21 cellular contexts compared by ENCODE assay signal in the genomic region with DNA sequence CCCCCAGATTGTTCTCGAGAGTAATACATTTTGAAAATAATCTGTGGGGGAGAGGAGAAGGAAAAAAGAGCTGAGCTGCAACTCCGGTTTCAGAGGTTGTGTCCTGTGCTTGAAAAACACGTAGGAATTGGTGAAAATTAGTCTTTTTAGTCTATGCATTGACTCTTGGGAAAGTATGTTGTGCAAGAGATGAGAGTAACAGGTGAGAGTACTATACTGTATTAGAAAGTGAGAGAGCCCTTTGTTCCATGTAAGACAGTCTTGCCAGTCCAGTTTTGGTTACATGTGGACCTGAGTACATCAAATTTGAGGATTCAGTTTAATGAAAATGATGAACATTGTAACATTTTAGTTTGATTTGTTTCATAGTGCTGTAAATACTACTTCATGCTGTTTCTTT. TPM values are rescaled to one million over a fixed set of nuclear protein-coding genes. Genes with fewer than 3 reads are reported as not detected.
DNase-seq lines count a peak whose midpoint lies in the region; ATAC-seq and TF ChIP-seq lines count a peak whose summit lies in the region.
"Had no signal": no experiment of that assay in that cellular context is flagged by ENCODE, and none has a peak within 500 bp of the region (broad histone marks: within the 10 kb centered on the region; RNA-seq: fewer than 3 reads in every experiment).

No MANE protein-coding gene starts in this region.

- no peak overlapping the region for H2AFZ ChIP-seq in trophoblast cell (ENCODE audit: insufficient read depth, low read length, poor library complexity)
- H2AFZ ChIP-seq in H9 (ENCODE audit: low read length), result no peak overlapping the region

- H3K79me1 ChIP-seq in trophoblast cell (ENCODE audit: low read length), result no peaks in the 10 kb centered on the region
- H3K79me1 ChIP-seq in H9 (ENCODE audit: insufficient read depth, low read depth, low read length, poor library complexity, severe bottlenecking), result peaks cover 3% of the 10 kb centered on the region

- POLR2A ChIA-PET in Panc1 (lab: Charles Lee), result no interaction called here

- peaks cover 7% of the 10 kb centered on the region for H3K36me3 Mint-ChIP-seq in activated naive CD8-positive, alpha-beta T cell
- H3K36me3 Mint-ChIP-seq in activated naive CD8-positive, alpha-beta T cell treated with anti-CD3 and anti-CD28 coated beads for 36 hours, result peaks cover 25% of the 10 kb centered on the region
- H3K36me3 Mint-ChIP-seq in glutamatergic neuron (ENCODE audit: unreplicated experiment) (no peaks in the 10 kb centered on the region), H9 (ENCODE audit: insufficient read depth in 1 of 3, low read depth in 3 of 3) (peaks cover 28 to 33% (median 30%) of the 10 kb centered on the region in 3 experiments)

- H3K9ac ChIP-seq in trophoblast cell (ENCODE audit: low read length) (no peak overlapping the region), H9 (ENCODE audit: extremely low read depth, insufficient read length, low read length) (no peak overlapping the region)

- H3K27me3 ChIP-seq in Panc1 (ENCODE audit: control insufficient read depth, insufficient read depth, low read length), result no peaks in the 10 kb centered on the region
- H3K27me3 ChIP-seq in trophoblast cell (ENCODE audit: insufficient read depth, low read length), result no peaks in the 10 kb centered on the region
- H3K27me3 ChIP-seq in H9 (ENCODE audit: insufficient read depth, low read length), result no peaks in the 10 kb centered on the region
- H3K27me3 ChIP-seq: BE2C, Peyer's patch had no signal

- H3K4ac ChIP-seq in trophoblast cell (ENCODE audit: low read depth, low read length) (peak overlapping the region; percentile 55), H9 (ENCODE audit: low read depth, low read length) (no peak overlapping the region)

- H2BK5ac ChIP-seq in trophoblast cell (ENCODE audit: low read depth, low read length, poor library complexity) (no peak overlapping the region), H9 (ENCODE audit: insufficient read length, low read length) (no peak overlapping the region)

- H3K14ac ChIP-seq in trophoblast cell (ENCODE audit: low read length) (no peak overlapping the region), H9 (ENCODE audit: insufficient read depth, low read length) (no peak overlapping the region)

- no peak overlapping the region for H3T11ph ChIP-seq in H9 (ENCODE audit: low read length)

- no peak overlapping the region for H4K5ac ChIP-seq in H9 (ENCODE audit: insufficient read length, low read depth, low read length)

- H3K27ac ChIP-seq in Panc1 (ENCODE audit: low read length) (no peak overlapping the region), trophoblast cell (ENCODE audit: low read depth, low read length) (no peak overlapping the region), H9 (ENCODE audit: insufficient read length, low read depth, low read length) (no peak overlapping the region)
- H3K27ac ChIP-seq: Peyer's patch had no signal

- no peak for ATAC-seq in Panc1
- ATAC-seq: Right ventricle myocardium inferior had no signal

- H3K4me1 ChIP-seq in Panc1 (ENCODE audit: control insufficient read depth, insufficient read depth, low read length) (no peaks in the 10 kb centered on the region), trophoblast cell (ENCODE audit: control insufficient read depth in 1 of 2, insufficient read depth in 2 of 2, low read length in 2 of 2) (no peaks in the 10 kb centered on the region), H9 (ENCODE audit: insufficient read depth, low read length) (no peaks in the 10 kb centered on the region)
- H3K4me1 ChIP-seq: BE2C had no signal

- no peaks in the 10 kb centered on the region for H3K9me3 Mint-ChIP-seq in activated naive CD8-positive, alpha-beta T cell (ENCODE audit: low read depth)
- no peaks in the 10 kb centered on the region for H3K9me3 Mint-ChIP-seq in activated naive CD8-positive, alpha-beta T cell treated with anti-CD3 and anti-CD28 coated beads for 36 hours
- H3K9me3 Mint-ChIP-seq in glutamatergic neuron (ENCODE audit: unreplicated experiment), result peaks cover 9% of the 10 kb centered on the region
- peaks cover 14 to 19% of the 10 kb centered on the region in 2 experiments for H3K9me3 Mint-ChIP-seq in H9
- H3K9me3 Mint-ChIP-seq: CD4-positive, alpha-beta memory T cell had no signal

- no peaks in the 10 kb centered on the region for H4K20me1 ChIP-seq in H9 (ENCODE audit: control insufficient read depth, insufficient read depth, insufficient read length)

- no peak overlapping the region for H3K56ac ChIP-seq in H9 (ENCODE audit: insufficient read length, low read depth, low read length)

- H2BK15ac ChIP-seq in H9 (ENCODE audit: low read depth, low read length), result no peak overlapping the region

- DNase-seq in activated naive CD8-positive, alpha-beta T cell treated with anti-CD3 and anti-CD28 coated beads for 36 hours, result no peak
- DNase-seq in Panc1 (ENCODE audit: low read depth, low spot score), result no peak
- no peak for DNase-seq in glutamatergic neuron
- DNase-seq in trophoblast cell, result peak in 1 of 2 donors; percentile 17
- no peak for DNase-seq in cerebellum (ENCODE audit: low spot score)
- no peak for DNase-seq in DMS53 (lab: John Stamatoyannopoulos, UW)
- DNase-seq in H9, result no peak
- DNase-seq: BE2C; CD4-positive, alpha-beta memory T cell; DND-41; MM.1S; NCI-H1092; NCI-H146; NCI-H2029 treated with DMSO at 0.1 percent for 48 hours; NCI-H2171 treated with DMSO at 0.1 percent for 48 hours; NCI-H446; NCI-H526 treated with DMSO at 0.1 percent for 48 hours; Peyer's patch had no signal

- in situ Hi-C loops in Panc1 (cut with HindIII; ENCODE audit: low pct_unique_long_range_greater_than_20kb, low sequenced_read_pairs), result no loop called here

- no peak overlapping the region for H4K12ac ChIP-seq in trophoblast cell (ENCODE audit: low read depth, low read length)

- H4K91ac ChIP-seq in trophoblast cell (ENCODE audit: low read depth, low read length), result no peak overlapping the region
- H4K91ac ChIP-seq in H9 (ENCODE audit: insufficient read length, low read depth, low read length), result no peak overlapping the region

- no peak overlapping the region for H3K4me3 Mint-ChIP-seq in activated naive CD8-positive, alpha-beta T cell
- H3K4me3 Mint-ChIP-seq in activated naive CD8-positive, alpha-beta T cell treated with anti-CD3 and anti-CD28 coated beads for 36 hours, result no peak overlapping the region
- H3K4me3 Mint-ChIP-seq in glutamatergic neuron (ENCODE audit: unreplicated experiment), result no peak overlapping the region
- no peak overlapping the region for H3K4me3 Mint-ChIP-seq in H9

- no peak for TF ChIP-seq CTCF in Panc1 (IDR thresholded peaks at IDR 0.05)
- TF ChIP-seq CTCF in glutamatergic neuron (IDR thresholded peaks at IDR 0.05; ENCODE audit: partially characterized antibody, unreplicated experiment), result no peak
- TF ChIP-seq CTCF in H9 (conservative IDR thresholded peaks at IDR 0.05), result no peak

- TSS peak; percentile 8 for BruUV-seq in Panc1 (replicated peaks; lab: Mats Ljungman, UMichigan)

- H3K4me3 ChIP-seq in Panc1 (ENCODE audit: low read depth in 2 of 2, low read length in 2 of 2) (no peak overlapping the region), trophoblast cell (ENCODE audit: low read depth, low read length) (no peak overlapping the region)
- H3K4me3 ChIP-seq: HAP-1, Peyer's patch had no signal

- H3K9me3 ChIP-seq in Panc1 (ENCODE audit: control insufficient read depth, insufficient read depth, low read depth, low read length) (no peaks in the 10 kb centered on the region), trophoblast cell (ENCODE audit: insufficient read depth, low read depth, low read length) (no peaks in the 10 kb centered on the region), H9 (ENCODE audit: control insufficient read depth, low read depth, low read length) (no peaks in the 10 kb centered on the region)
- H3K9me3 ChIP-seq: BE2C, HAP-1, Peyer's patch had no signal

- no CpG with 5 or more reads among the region's 3 CpGs for WGBS in trophoblast cell (ENCODE audit: extremely low coverage, insufficient coverage, insufficient read length)
- no CpG with 5 or more reads among the region's 3 CpGs for WGBS in H9 (ENCODE audit: extremely low coverage, insufficient read length, low lambda C conversion rate)

- CTCF ChIA-PET in Panc1 (lab: Charles Lee), result no interaction called here

- no peak overlapping the region for H2AK5ac ChIP-seq in trophoblast cell (ENCODE audit: low read length)
- no peak overlapping the region for H2AK5ac ChIP-seq in H9 (ENCODE audit: insufficient read length, low read length)

- H2BK120ac ChIP-seq in trophoblast cell (ENCODE audit: insufficient read depth, low read length, poor library complexity), result no peak overlapping the region
- no peak overlapping the region for H2BK120ac ChIP-seq in H9 (ENCODE audit: low read depth, low read length, poor library complexity, severe bottlenecking)

- H3K79me2 ChIP-seq in trophoblast cell (ENCODE audit: control insufficient read depth, insufficient read depth, low read length, poor library complexity), result peaks cover 5% of the 10 kb centered on the region
- H3K79me2 ChIP-seq in H9 (ENCODE audit: insufficient read depth, low read length), result peaks cover 13% of the 10 kb centered on the region; the same call in 1 of the 2 replicates

- no peaks in the 10 kb centered on the region for H3K27me3 Mint-ChIP-seq in activated naive CD8-positive, alpha-beta T cell
- H3K27me3 Mint-ChIP-seq in activated naive CD8-positive, alpha-beta T cell treated with anti-CD3 and anti-CD28 coated beads for 36 hours, result no peaks in the 10 kb centered on the region
- H3K27me3 Mint-ChIP-seq in glutamatergic neuron (ENCODE audit: unreplicated experiment) (peaks cover 3% of the 10 kb centered on the region), H9 (ENCODE audit: low read depth) (no peaks in the 10 kb centered on the region)

- no peaks in the 10 kb centered on the region for H3K23me2 ChIP-seq in H9 (ENCODE audit: insufficient read length, low read depth, low read length, poor library complexity, severe bottlenecking)

- H3K4me2 ChIP-seq in trophoblast cell (ENCODE audit: low read length), result no peak overlapping the region
- H3K4me2 ChIP-seq in H9 (ENCODE audit: insufficient read depth, insufficient read length, low read length), result no peak overlapping the region

- intact Hi-C loops in Panc1 (cut with micrococcal nuclease; ENCODE audit: unreplicated experiment), result no loop called here

- H4K8ac ChIP-seq in trophoblast cell (ENCODE audit: low read depth, low read length) (no peak overlapping the region), H9 (replicated peaks; ENCODE audit: insufficient read length, low read depth, low read length) (no peak overlapping the region)

- no peak overlapping the region for H2BK12ac ChIP-seq in trophoblast cell (ENCODE audit: low read length)
- no peak overlapping the region for H2BK12ac ChIP-seq in H9 (ENCODE audit: insufficient read length, low read depth, low read length)

- H3K36me3 ChIP-seq in Panc1 (ENCODE audit: control insufficient read depth, insufficient read depth, low read length), result no peaks in the 10 kb centered on the region
- H3K36me3 ChIP-seq in trophoblast cell (ENCODE audit: control insufficient read depth in 1 of 2, insufficient read depth in 2 of 2, low read length in 2 of 2), result peaks cover 0 to 5% of the 10 kb centered on the region in 2 experiments
- H3K36me3 ChIP-seq: BE2C, HAP-1, Peyer's patch had no signal

- peak overlapping the region; percentile 76 for H3K27ac Mint-ChIP-seq in activated naive CD8-positive, alpha-beta T cell
- H3K27ac Mint-ChIP-seq in activated naive CD8-positive, alpha-beta T cell treated with anti-CD3 and anti-CD28 coated beads for 36 hours, result no peak overlapping the region
- H3K27ac Mint-ChIP-seq in glutamatergic neuron (ENCODE audit: unreplicated experiment) (peak overlapping the region; percentile 7), H9 (peak overlapping the region in 1 of 3 experiments; percentile 82; a peak in 2 of 7 replicates)

- H2BK20ac ChIP-seq in H9 (ENCODE audit: low read depth, low read length, poor library complexity, severe bottlenecking), result no peak overlapping the region

- H3K23ac ChIP-seq in trophoblast cell (ENCODE audit: low read length) (no peak overlapping the region), H9 (ENCODE audit: insufficient read length, low read depth, low read length) (no peak overlapping the region)

- peaks cover 56% of the 10 kb centered on the region for H3K4me1 Mint-ChIP-seq in activated naive CD8-positive, alpha-beta T cell (ENCODE audit: low read depth)
- H3K4me1 Mint-ChIP-seq in activated naive CD8-positive, alpha-beta T cell treated with anti-CD3 and anti-CD28 coated beads for 36 hours, result peaks cover 33% of the 10 kb centered on the region
- H3K4me1 Mint-ChIP-seq in glutamatergic neuron (ENCODE audit: low read depth, unreplicated experiment) (peaks cover 7% of the 10 kb centered on the region), H9 (peaks cover 29 to 30% of the 10 kb centered on the region in 2 experiments)

- H3K18ac ChIP-seq in trophoblast cell (ENCODE audit: low read length) (no peak overlapping the region), H9 (ENCODE audit: insufficient read length, low read depth, low read length) (no peak overlapping the region)

RNA-seq across cellular contexts. Expression of a gene that starts 27.8 kb away (rescaled TPM):
- 10 to 100 TPM; 38.3 to 41.1 TPM for total RNA-seq in activated naive CD8-positive, alpha-beta T cell treated with anti-CD3 and anti-CD28 coated beads for 36 hours
- total RNA-seq in Panc1 (2021; ENCODE audit: unreplicated experiment), result 88.4 TPM
- polyA plus RNA-seq in Panc1 (2012; ENCODE audit: insufficient read length), result 21.1 TPM
- total RNA-seq in glutamatergic neuron (ENCODE audit: unreplicated experiment), result 67.7 TPM
- 71.3 and 77.6 TPM in 2 replicates for polyA plus RNA-seq in trophoblast cell (2013)
- 119 TPM for total RNA-seq in cerebellum
- 38.9 and 42.9 TPM in 2 replicates for total RNA-seq in H9 (2021)
